In genomic region chr14:72033331-72033730, GRCh38 we compare ENCODE assay signal across 17 cellular contexts.
DNase-seq lines count a peak whose midpoint lies in the region; ATAC-seq and TF ChIP-seq lines count a peak whose summit lies in the region.
"Had no signal": no experiment of that assay in that cellular context is flagged by ENCODE, and none has a peak within 500 bp of the region (broad histone marks: within the 10 kb centered on the region; RNA-seq: fewer than 3 reads in every experiment).

No MANE protein-coding gene starts in this region.

- no peak overlapping the region for H4K5ac ChIP-seq in H9 (ENCODE audit: insufficient read length, low read depth, low read length)

- CTCF ChIA-PET in HEK293 (lab: Yijun Ruan, JAX), result no interaction called here
- CTCF ChIA-PET in PC-3 (lab: Charles Lee), result no interaction called here

- no peaks in the 10 kb centered on the region for H3K4me1 ChIP-seq in HEK293 (ENCODE audit: control insufficient read depth, insufficient read depth, low read length)
- H3K4me1 ChIP-seq in PC-3 (ENCODE audit: insufficient read depth, low read length), result no peaks in the 10 kb centered on the region
- H3K4me1 ChIP-seq in H9 (ENCODE audit: insufficient read depth, low read length), result no peaks in the 10 kb centered on the region
- H3K4me1 ChIP-seq in spleen, result no peaks in the 10 kb centered on the region
- H3K4me1 ChIP-seq: BE2C had no signal

- H3K9me3 ChIP-seq in HEK293 (ENCODE audit: control insufficient read depth, insufficient read depth, low read depth, low read length), result no peaks in the 10 kb centered on the region
- no peaks in the 10 kb centered on the region for H3K9me3 ChIP-seq in PC-3 (ENCODE audit: low read length)
- H3K9me3 ChIP-seq in H9 (ENCODE audit: control insufficient read depth, low read depth, low read length), result no peaks in the 10 kb centered on the region
- peaks cover 0 to 16% (median 11%) of the 10 kb centered on the region in 8 donors for H3K9me3 ChIP-seq in spleen
- H3K9me3 ChIP-seq: BE2C had no signal

- peaks cover 34% of the 10 kb centered on the region for H3K27me3 ChIP-seq in PC-3 (ENCODE audit: low read length)
- no peaks in the 10 kb centered on the region for H3K27me3 ChIP-seq in H9 (ENCODE audit: insufficient read depth, low read length)
- no peaks in the 10 kb centered on the region for H3K27me3 ChIP-seq in spleen (replicated peaks in 1 of 7)
- H3K27me3 ChIP-seq: BE2C had no signal

- H2BK12ac ChIP-seq in H9 (ENCODE audit: insufficient read length, low read depth, low read length), result no peak overlapping the region

- DNase-seq in EH (ENCODE audit: low read depth), result peak; percentile 2
- DNase-seq in PC-3, result peak; percentile 18
- DNase-seq in stromal cell of bone marrow (ENCODE audit: low read depth), result peak; percentile 6
- DNase-seq in H9, result no peak
- no peak for DNase-seq in spleen
- DNase-seq: ACHN; BE2C; C1 segment of cervical spinal cord; CD4-positive, CD25-positive, alpha-beta regulatory T cell; CD8-positive, alpha-beta memory T cell; COR-L47; GF-D8; GM23248 had no signal

- H3K56ac ChIP-seq in H9 (ENCODE audit: insufficient read length, low read depth, low read length), result no peak overlapping the region

- H3K4me3 ChIP-seq in HEK293 (ENCODE audit: low read depth, low read length) (no peak overlapping the region), PC-3 (ENCODE audit: low read length) (no peak overlapping the region), spleen (no peak overlapping the region)
- H3K4me3 ChIP-seq: GM23248 had no signal

- no peak overlapping the region for H3K4ac ChIP-seq in H9 (ENCODE audit: low read depth, low read length)

- no peak overlapping the region for H3K14ac ChIP-seq in H9 (ENCODE audit: insufficient read depth, low read length)

- H4K20me1 ChIP-seq in PC-3 (ENCODE audit: low read length) (no peaks in the 10 kb centered on the region), H9 (ENCODE audit: control insufficient read depth, insufficient read depth, insufficient read length) (no peaks in the 10 kb centered on the region)

- BruUV-seq in PC-3 (replicated peaks; lab: Mats Ljungman, UMichigan), result no TSS peak

- no peak overlapping the region for H3K27ac ChIP-seq in HEK293 (ENCODE audit: extremely low read depth, low read depth, low read length)
- H3K27ac ChIP-seq in PC-3 (ENCODE audit: low read length), result no peak overlapping the region
- no peak overlapping the region for H3K27ac ChIP-seq in H9 (ENCODE audit: insufficient read length, low read depth, low read length)
- H3K27ac ChIP-seq in spleen, result no peak overlapping the region
- H3K27ac ChIP-seq: GM23248, KMS-11 had no signal

- H3K9me2 ChIP-seq in PC-3 (replicated peaks; ENCODE audit: low read length), result no peaks in the 10 kb centered on the region

- H3K36me3 ChIP-seq in HEK293 (ENCODE audit: control insufficient read depth in 2 of 2, insufficient read depth in 1 of 2, low read length in 2 of 2) (no peaks in the 10 kb centered on the region), PC-3 (ENCODE audit: low read depth, low read length) (no peaks in the 10 kb centered on the region), spleen (no peaks in the 10 kb centered on the region)
- H3K36me3 ChIP-seq: BE2C had no signal

- H2AFZ ChIP-seq in PC-3 (ENCODE audit: low read length) (no peak overlapping the region), H9 (ENCODE audit: low read length) (no peak overlapping the region)
- H2AFZ ChIP-seq: GM23248 had no signal

- no peaks in the 10 kb centered on the region for H3K23me2 ChIP-seq in H9 (ENCODE audit: insufficient read length, low read depth, low read length, poor library complexity, severe bottlenecking)

- no peak overlapping the region for H4K91ac ChIP-seq in H9 (ENCODE audit: insufficient read length, low read depth, low read length)

- H3K4me1 Mint-ChIP-seq in H9, result no peaks in the 10 kb centered on the region
- H3K4me1 Mint-ChIP-seq: CD4-positive, CD25-positive, alpha-beta regulatory T cell; CD8-positive, alpha-beta memory T cell had no signal

- H3K18ac ChIP-seq in H9 (ENCODE audit: insufficient read length, low read depth, low read length), result no peak overlapping the region

- no peak overlapping the region for H3K4me3 Mint-ChIP-seq in H9
- H3K4me3 Mint-ChIP-seq: CD4-positive, CD25-positive, alpha-beta regulatory T cell; CD8-positive, alpha-beta memory T cell had no signal

- no peak overlapping the region for H2BK120ac ChIP-seq in H9 (ENCODE audit: low read depth, low read length, poor library complexity, severe bottlenecking)

- no peak for TF ChIP-seq POLR2A in spleen (IDR thresholded peaks at IDR 0.05)

- H2AK5ac ChIP-seq in H9 (ENCODE audit: insufficient read length, low read length), result no peak overlapping the region

- TF ChIP-seq CTCF in HEK293 (tag by site-specific recombination; IDR thresholded peaks at IDR 0.05) (no peak), PC-3 (conservative IDR thresholded peaks at IDR 0.05; ENCODE audit: low read depth, low read length) (no peak), H9 (conservative IDR thresholded peaks at IDR 0.05) (no peak), spleen (IDR thresholded peaks at IDR 0.05 in 8 of 11, conservative IDR thresholded peaks at IDR 0.05 in 3 of 11) (no peak)

- no peak overlapping the region for H3T11ph ChIP-seq in H9 (ENCODE audit: low read length)

- no peak overlapping the region for H2BK15ac ChIP-seq in H9 (ENCODE audit: low read depth, low read length)

- no peak overlapping the region for H3K23ac ChIP-seq in H9 (ENCODE audit: insufficient read length, low read depth, low read length)

- peaks cover 0 to 3% (median 2%) of the 10 kb centered on the region in 3 experiments; a peak in 3 of 7 replicates for H3K36me3 Mint-ChIP-seq in H9 (ENCODE audit: insufficient read depth in 1 of 3, low read depth in 3 of 3)
- H3K36me3 Mint-ChIP-seq: CD4-positive, CD25-positive, alpha-beta regulatory T cell; CD8-positive, alpha-beta memory T cell had no signal

- H3K79me2 ChIP-seq in PC-3 (ENCODE audit: low read length) (no peaks in the 10 kb centered on the region), H9 (ENCODE audit: insufficient read depth, low read length) (no peaks in the 10 kb centered on the region)

- no peaks in the 10 kb centered on the region for H3K79me1 ChIP-seq in H9 (ENCODE audit: insufficient read depth, low read depth, low read length, poor library complexity, severe bottlenecking)

- H3K9ac ChIP-seq in PC-3 (ENCODE audit: low read length) (no peak overlapping the region), H9 (ENCODE audit: extremely low read depth, insufficient read length, low read length) (no peak overlapping the region)
- H3K9ac ChIP-seq: GM23248, KMS-11 had no signal

- POLR2A ChIA-PET in HEK293 (lab: Yijun Ruan, JAX) (no interaction called here), PC-3 (lab: Charles Lee; ENCODE audit: unreplicated experiment) (no interaction called here)

- H3K27ac Mint-ChIP-seq in H9, result no peak overlapping the region
- H3K27ac Mint-ChIP-seq: CD4-positive, CD25-positive, alpha-beta regulatory T cell; CD8-positive, alpha-beta memory T cell had no signal

- intact Hi-C loops in PC-3 (cut with micrococcal nuclease) (no loop called here), spleen (cut with DNase I; ENCODE audit: low total_unique reads) (no loop called here)

- H4K8ac ChIP-seq in H9 (replicated peaks; ENCODE audit: insufficient read length, low read depth, low read length), result no peak overlapping the region

- no peak overlapping the region for H2BK5ac ChIP-seq in H9 (ENCODE audit: insufficient read length, low read length)

- no peak overlapping the region for H2BK20ac ChIP-seq in H9 (ENCODE audit: low read depth, low read length, poor library complexity, severe bottlenecking)

- H3K4me2 ChIP-seq in PC-3 (ENCODE audit: low read length) (no peak overlapping the region), H9 (ENCODE audit: insufficient read depth, insufficient read length, low read length) (no peak overlapping the region)
- H3K4me2 ChIP-seq: KMS-11 had no signal

- WGBS in H9 (ENCODE audit: extremely low coverage, insufficient read length, low lambda C conversion rate), result no CpG with 5 or more reads among the region's 5 CpGs
- 74 to 90% (median 85%) methylated on average over 5 of the region's 5 CpGs for WGBS in spleen, 5 donors

- no peaks in the 10 kb centered on the region for H3K27me3 Mint-ChIP-seq in H9 (ENCODE audit: low read depth)

- ATAC-seq in PC-3 (no peak), GM21515 (IDR thresholded peaks at IDR 0.05; ENCODE audit: unreplicated experiment) (no peak)
- ATAC-seq: HCT116 had no signal

- no peaks in the 10 kb centered on the region for H3F3A ChIP-seq in PC-3 (ENCODE audit: low read length, unreplicated experiment)

- H3K9me3 Mint-ChIP-seq in H9, result no peaks in the 10 kb centered on the region; a peak in 1 of 5 replicates

TF ChIP-seq in HEK293, 187 proteins besides CTCF, POLR2A, EP300 and RAD21:
- TF ChIP-seq, protein P1, sequence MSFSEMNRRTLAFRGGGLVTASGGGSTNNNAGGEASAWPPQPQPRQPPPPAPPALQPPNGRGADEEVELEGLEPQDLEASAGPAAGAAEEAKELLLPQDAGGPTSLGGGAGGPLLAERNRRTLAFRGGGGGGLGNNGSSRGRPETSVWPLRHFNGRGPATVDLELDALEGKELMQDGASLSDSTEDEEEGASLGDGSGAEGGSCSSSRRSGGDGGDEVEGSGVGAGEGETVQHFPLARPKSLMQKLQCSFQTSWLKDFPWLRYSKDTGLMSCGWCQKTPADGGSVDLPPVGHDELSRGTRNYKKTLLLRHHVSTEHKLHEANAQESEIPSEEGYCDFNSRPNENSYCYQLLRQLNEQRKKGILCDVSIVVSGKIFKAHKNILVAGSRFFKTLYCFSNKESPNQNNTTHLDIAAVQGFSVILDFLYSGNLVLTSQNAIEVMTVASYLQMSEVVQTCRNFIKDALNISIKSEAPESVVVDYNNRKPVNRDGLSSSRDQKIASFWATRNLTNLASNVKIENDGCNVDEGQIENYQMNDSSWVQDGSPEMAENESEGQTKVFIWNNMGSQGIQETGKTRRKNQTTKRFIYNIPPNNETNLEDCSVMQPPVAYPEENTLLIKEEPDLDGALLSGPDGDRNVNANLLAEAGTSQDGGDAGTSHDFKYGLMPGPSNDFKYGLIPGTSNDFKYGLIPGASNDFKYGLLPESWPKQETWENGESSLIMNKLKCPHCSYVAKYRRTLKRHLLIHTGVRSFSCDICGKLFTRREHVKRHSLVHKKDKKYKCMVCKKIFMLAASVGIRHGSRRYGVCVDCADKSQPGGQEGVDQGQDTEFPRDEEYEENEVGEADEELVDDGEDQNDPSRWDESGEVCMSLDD (tag by site-specific recombination; IDR thresholded peaks at IDR 0.05), result no peak
- TF ChIP-seq MYNN (tag by site-specific recombination; IDR thresholded peaks at IDR 0.05; ENCODE audit: borderline replicate concordance), result no peak
- TF ChIP-seq HOXD13 (CRISPR knock-in tag; IDR thresholded peaks at IDR 0.05; ENCODE audit: borderline replicate concordance), result no peak
- TF ChIP-seq ZBTB1 (tag by site-specific recombination; IDR thresholded peaks at IDR 0.05), result no peak
- no peak for TF ChIP-seq ZNF660 (tag by site-specific recombination; IDR thresholded peaks at IDR 0.05)
- TF ChIP-seq SETDB1 (IDR thresholded peaks at IDR 0.05; ENCODE audit: insufficient read length, low read length), result peak; percentile 32
- TF ChIP-seq ZNF404 (tag by site-specific recombination; IDR thresholded peaks at IDR 0.05), result no peak

Comparison
In these comparisons a context has a peak if more than half of its experiments do, and no peak if none do; other contexts are left out.
1. DNase-seq: peak in EH (single experiment), PC-3 (single experiment) and stromal cell of bone marrow (single experiment); none in H9 (single experiment) and spleen (single experiment).